37 cellular contexts compared by ENCODE assay signal in genomic region chr3:127492426-127492825, GRCh38.
"Had no signal": no experiment of that assay in that cellular context is flagged by ENCODE, and none has a peak within 500 bp of the region (broad histone marks: within the 10 kb centered on the region; RNA-seq: fewer than 3 reads in every experiment).

No MANE protein-coding gene starts in this region.

- H3K9me3 Mint-ChIP-seq: activated naive CD4-positive, alpha-beta T cell treated with anti-CD3 and anti-CD28 coated beads for 36 hours; activated naive CD4-positive, alpha-beta T cell treated with anti-CD3 and anti-CD28 coated beads, Interleukin-2, amount 50 U/mL, for 72 hours; activated T-cell treated with anti-CD3 and anti-CD28 coated beads, Interleukin-2, amount 50 U/mL, for 4 hours; activated T-helper 1 cell treated with anti-CD3 and anti-CD28 coated beads, Interleukin-12 subunit alpha, Interleukin-12 subunit beta, Interleukin-2, Interleukin-4 antibody, amounts not matched to agents 30 ng/mL and 10 ng/mL and 1 ng/mL, durations not matched to agents 14 hours and 24 hours and 36 hours had no signal

- ATAC-seq: activated naive CD4-positive, alpha-beta T cell treated with anti-CD3 and anti-CD28 coated beads, Interleukin-2, amount 50 U/mL, for 72 hours; activated T-cell treated with anti-CD3 and anti-CD28 coated beads, Interleukin-2, amount 50 U/mL, for 4 hours; body of pancreas; Right ventricle myocardium inferior had no signal

- H3K4me3 Mint-ChIP-seq: activated naive CD4-positive, alpha-beta T cell treated with anti-CD3 and anti-CD28 coated beads for 36 hours; activated T-cell treated with anti-CD3 and anti-CD28 coated beads, Interleukin-2, amount 50 U/mL, for 4 hours; activated T-helper 1 cell treated with anti-CD3 and anti-CD28 coated beads, Interleukin-12 subunit alpha, Interleukin-12 subunit beta, Interleukin-2, Interleukin-4 antibody, amounts not matched to agents 30 ng/mL and 10 ng/mL and 1 ng/mL, durations not matched to agents 14 hours and 24 hours and 36 hours had no signal

- DNase-seq: activated CD4-positive, alpha-beta T cell treated with anti-CD3 and anti-CD28 coated beads for 1 hour; activated CD4-positive, alpha-beta T cell treated with anti-CD3 and anti-CD28 coated beads for 48 hours; activated CD4-positive, alpha-beta T cell treated with anti-CD3 and anti-CD28 coated beads, Interleukin-2, amount 50 U/mL, for 48 hours; activated CD4-positive, CD25-positive, alpha-beta regulatory T cell; activated CD8-positive, alpha-beta memory T cell treated with anti-CD3 and anti-CD28 coated beads, Interleukin-2, amount 50 U/mL, for 4 hours; activated gamma-delta T cell treated with Interleukin-2 at 50 U/mL for 16 hours; activated naive CD4-positive, alpha-beta T cell treated with anti-CD3 and anti-CD28 coated beads for 36 hours; activated T-cell treated with anti-CD3 and anti-CD28 coated beads for 4 hours; activated T-cell treated with anti-CD3 and anti-CD28 coated beads, Interleukin-2, amount 50 U/mL, for 4 hours; adrenal gland; body of pancreas; central memory CD4-positive, alpha-beta T cell; NCI-H1092 treated with DMSO at 0.1 percent for 48 hours; NCI-H1417; NCI-H146; NCI-H187; NCI-H2029 treated with DMSO at 0.1 percent for 48 hours; NCI-H2107; NCI-H2171; NCI-H510A; NCI-H526; NCI-H748 treated with DMSO at 0.1 percent for 48 hours; NK-92 treated with Interleukin-12 subunit alpha and Interleukin-12 subunit beta, amount 100 ng/mL, for 24 hours; PC-9; SW 1271; T-helper 1 cell; T-helper 2 cell; T1000; WERI-Rb-1 had no signal

- H3K4me3 ChIP-seq: adrenal gland, body of pancreas, breast epithelium, PC-9 had no signal

- H3K27me3 ChIP-seq: adrenal gland, body of pancreas, breast epithelium had no signal

- H3K36me3 ChIP-seq: adrenal gland, breast epithelium, WERI-Rb-1 had no signal

- H3K9ac ChIP-seq: KMS-11 had no signal

- H3K9me3 ChIP-seq: adrenal gland, body of pancreas, breast epithelium had no signal

- H3K27ac Mint-ChIP-seq: activated naive CD4-positive, alpha-beta T cell treated with anti-CD3 and anti-CD28 coated beads for 36 hours; activated naive CD4-positive, alpha-beta T cell treated with anti-CD3 and anti-CD28 coated beads, Interleukin-2, amount 50 U/mL, for 72 hours; activated T-helper 1 cell treated with anti-CD3 and anti-CD28 coated beads, Interleukin-12 subunit alpha, Interleukin-12 subunit beta, Interleukin-2, Interleukin-4 antibody, amounts not matched to agents 30 ng/mL and 10 ng/mL and 1 ng/mL, durations not matched to agents 14 hours and 24 hours and 36 hours had no signal

- FAIRE-seq: astrocyte, RCC 7860 had no signal

- H3K36me3 Mint-ChIP-seq: activated naive CD4-positive, alpha-beta T cell treated with anti-CD3 and anti-CD28 coated beads, Interleukin-2, amount 50 U/mL, for 72 hours had no signal

- H3K4me1 ChIP-seq: adrenal gland, body of pancreas, breast epithelium had no signal

- H2AFZ ChIP-seq: PC-9 had no signal

- H3K4me2 ChIP-seq: KMS-11, PC-9 had no signal

- H3K27ac ChIP-seq: adrenal gland, body of pancreas, breast epithelium, KMS-11, PC-9, RWPE1, WERI-Rb-1 had no signal
